ENCODE assay signal across 22 cellular contexts in the genomic region with DNA sequence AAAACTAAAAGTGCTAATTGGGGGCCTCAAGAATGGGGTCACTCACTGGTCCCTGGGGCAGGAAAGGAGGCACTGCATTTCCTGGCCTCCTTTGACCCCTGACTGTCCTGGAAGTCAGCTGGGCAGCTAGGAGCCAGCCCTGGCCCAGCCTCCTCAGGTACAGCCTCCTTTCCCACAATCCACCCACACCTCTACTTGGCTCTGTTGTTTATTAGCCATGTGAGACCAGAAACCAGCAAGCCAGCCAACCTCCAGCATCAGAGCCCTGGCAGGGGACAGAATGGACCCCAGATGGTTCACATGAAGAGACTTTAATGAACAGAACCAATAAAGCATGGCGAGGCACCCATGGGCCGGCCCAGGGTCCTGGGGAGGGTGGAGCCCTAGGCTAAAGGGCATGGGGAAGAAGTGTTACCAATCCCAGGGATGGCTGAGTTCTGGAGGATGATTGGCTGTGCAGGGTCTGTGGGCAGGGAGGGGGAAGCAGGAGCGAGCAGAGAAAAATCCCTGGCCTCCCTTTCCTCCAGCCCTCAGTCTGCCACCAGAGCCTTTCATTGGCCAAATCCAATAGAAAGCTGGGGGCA. TPM values are rescaled to one million over a fixed set of nuclear protein-coding genes. Genes with fewer than 3 reads are reported as not detected.
DNase-seq lines count a peak whose midpoint lies in the region; ATAC-seq, FAIRE-seq and TF ChIP-seq lines count a peak whose summit lies in the region.
"Had no signal": no experiment of that assay in that cellular context is flagged by ENCODE, and none has a peak within 500 bp of the region (broad histone marks: within the 10 kb centered on the region; RNA-seq: fewer than 3 reads in every experiment).

No MANE protein-coding gene starts in this region.

- H2BK15ac ChIP-seq in mesenchymal stem cell (ENCODE audit: low read depth, poor library complexity, severe bottlenecking), result peak overlapping the region; percentile 4

- no peak overlapping the region for H3K4me3 ChIP-seq in mesenchymal stem cell (ENCODE audit: insufficient read depth in 1 of 2, low read depth in 1 of 2, low read length in 2 of 2)
- H3K4me3 ChIP-seq: left ventricle myocardium inferior, MG63, mucosa of descending colon, SJCRH30 had no signal

- peaks cover 0 to 3% of the 10 kb centered on the region in 2 experiments for H3K27me3 ChIP-seq in mesenchymal stem cell (ENCODE audit: control insufficient read depth in 1 of 2, insufficient read depth in 1 of 2, low read length in 2 of 2)
- H3K27me3 ChIP-seq: BE2C, MG63, SJCRH30 had no signal

- H2AK5ac ChIP-seq in mesenchymal stem cell (ENCODE audit: low read length, severe bottlenecking), result no peak overlapping the region

- H3K18ac ChIP-seq in mesenchymal stem cell (ENCODE audit: low read depth in 1 of 2, low read length in 2 of 2), result no peak overlapping the region

- no peak for TF ChIP-seq POLR2A in GM12891 (IDR thresholded peaks at IDR 0.05; ENCODE audit: low read depth, low read length)

- peaks cover 11% of the 10 kb centered on the region for H3K4me1 ChIP-seq in mesenchymal stem cell (ENCODE audit: control insufficient read depth, insufficient read depth, low read depth, low read length)
- H3K4me1 ChIP-seq: BE2C, SJCRH30 had no signal

- H2BK5ac ChIP-seq in mesenchymal stem cell (ENCODE audit: low read depth, low read length, poor library complexity, severe bottlenecking), result no peak overlapping the region

- H3K4me2 ChIP-seq in mesenchymal stem cell (ENCODE audit: low read length, poor library complexity, severe bottlenecking), result no peak overlapping the region

- no peak overlapping the region for H3K4me3 Mint-ChIP-seq in activated T-helper 17 cell treated with anti-CD3 and anti-CD28 coated beads, Interleukin-2, amount 50 U/mL, for 72 hours
- H3K4me3 Mint-ChIP-seq in type B pancreatic cell, result no peak overlapping the region
- no peak overlapping the region for H3K4me3 Mint-ChIP-seq in activated T-helper 1 cell treated with anti-CD3 and anti-CD28 coated beads, Interleukin-12 subunit alpha, Interleukin-12 subunit beta, Interleukin-2, Interleukin-4 antibody, amounts not matched to agents 30 ng/mL and 10 ng/mL and 1 ng/mL, durations not matched to agents 14 hours and 24 hours and 36 hours
- H3K4me3 Mint-ChIP-seq: nephron progenitor cell; stimulated activated effector memory CD8-positive, alpha-beta T cell treated with anti-CD3 and anti-CD28 coated beads, Interleukin-12 subunit alpha, Interleukin-12 subunit beta, amount 100 ng/mL, for 72 hours had no signal

- H4K8ac ChIP-seq in mesenchymal stem cell (ENCODE audit: low read length), result no peak overlapping the region

- H3K36me3 Mint-ChIP-seq in activated T-helper 17 cell treated with anti-CD3 and anti-CD28 coated beads, Interleukin-2, amount 50 U/mL, for 72 hours (ENCODE audit: low read depth), result no peaks in the 10 kb centered on the region
- no peaks in the 10 kb centered on the region for H3K36me3 Mint-ChIP-seq in type B pancreatic cell
- no peaks in the 10 kb centered on the region for H3K36me3 Mint-ChIP-seq in activated T-helper 1 cell treated with anti-CD3 and anti-CD28 coated beads, Interleukin-12 subunit alpha, Interleukin-12 subunit beta, Interleukin-2, Interleukin-4 antibody, amounts not matched to agents 30 ng/mL and 10 ng/mL and 1 ng/mL, durations not matched to agents 14 hours and 24 hours and 36 hours (ENCODE audit: low read depth)
- H3K36me3 Mint-ChIP-seq: stimulated activated effector memory CD8-positive, alpha-beta T cell treated with anti-CD3 and anti-CD28 coated beads, Interleukin-12 subunit alpha, Interleukin-12 subunit beta, amount 100 ng/mL, for 72 hours had no signal

- ATAC-seq in activated T-helper 17 cell treated with anti-CD3 and anti-CD28 coated beads, Interleukin-2, amount 50 U/mL, for 72 hours (replicated peaks), result no peak
- ATAC-seq: mucosa of descending colon; stimulated activated effector memory CD8-positive, alpha-beta T cell treated with anti-CD3 and anti-CD28 coated beads, Interleukin-12 subunit alpha, Interleukin-12 subunit beta, amount 100 ng/mL, for 72 hours had no signal

- no peaks in the 10 kb centered on the region for H3K36me3 ChIP-seq in mesenchymal stem cell (ENCODE audit: control insufficient read depth in 1 of 2, insufficient read depth in 2 of 2, low read depth in 1 of 2, low read length in 2 of 2)
- H3K36me3 ChIP-seq: BE2C, left ventricle myocardium inferior, MG63, SJCRH30 had no signal

- intact Hi-C loops in activated T-helper 1 cell treated with anti-CD3 and anti-CD28 coated beads, Interleukin-12 subunit alpha, Interleukin-12 subunit beta, Interleukin-2, Interleukin-4 antibody, amounts not matched to agents 30 ng/mL and 10 ng/mL and 1 ng/mL, durations not matched to agents 14 hours and 24 hours and 36 hours (cut with micrococcal nuclease), result no loop called here

- no peak for FAIRE-seq in GM12891 (lab: Jason Lieb, UNC)

- H4K91ac ChIP-seq in mesenchymal stem cell (ENCODE audit: low read length), result peak overlapping the region; percentile 29

- no peaks in the 10 kb centered on the region for H3K27me3 Mint-ChIP-seq in activated T-helper 17 cell treated with anti-CD3 and anti-CD28 coated beads, Interleukin-2, amount 50 U/mL, for 72 hours
- no peaks in the 10 kb centered on the region for H3K27me3 Mint-ChIP-seq in type B pancreatic cell
- peaks cover 5% of the 10 kb centered on the region for H3K27me3 Mint-ChIP-seq in activated T-helper 1 cell treated with anti-CD3 and anti-CD28 coated beads, Interleukin-12 subunit alpha, Interleukin-12 subunit beta, Interleukin-2, Interleukin-4 antibody, amounts not matched to agents 30 ng/mL and 10 ng/mL and 1 ng/mL, durations not matched to agents 14 hours and 24 hours and 36 hours (ENCODE audit: insufficient read depth)

- peak overlapping the region; percentile 14 for H3K27ac Mint-ChIP-seq in activated T-helper 17 cell treated with anti-CD3 and anti-CD28 coated beads, Interleukin-2, amount 50 U/mL, for 72 hours
- H3K27ac Mint-ChIP-seq in type B pancreatic cell, result no peak overlapping the region
- no peak overlapping the region for H3K27ac Mint-ChIP-seq in activated T-helper 1 cell treated with anti-CD3 and anti-CD28 coated beads, Interleukin-12 subunit alpha, Interleukin-12 subunit beta, Interleukin-2, Interleukin-4 antibody, amounts not matched to agents 30 ng/mL and 10 ng/mL and 1 ng/mL, durations not matched to agents 14 hours and 24 hours and 36 hours
- H3K27ac Mint-ChIP-seq: stimulated activated effector memory CD8-positive, alpha-beta T cell treated with anti-CD3 and anti-CD28 coated beads, Interleukin-12 subunit alpha, Interleukin-12 subunit beta, amount 100 ng/mL, for 72 hours had no signal

- H3K9ac ChIP-seq in mesenchymal stem cell (ENCODE audit: low read length), result no peak overlapping the region

- no peak overlapping the region for H3K27ac ChIP-seq in mesenchymal stem cell (ENCODE audit: low read length, poor library complexity, severe bottlenecking)
- H3K27ac ChIP-seq: left ventricle myocardium inferior, SJCRH30 had no signal

- H2AFZ ChIP-seq in mesenchymal stem cell (ENCODE audit: low read depth, low read length), result no peak overlapping the region

- H3K9me3 Mint-ChIP-seq in activated T-helper 17 cell treated with anti-CD3 and anti-CD28 coated beads, Interleukin-2, amount 50 U/mL, for 72 hours, result no peaks in the 10 kb centered on the region
- no peaks in the 10 kb centered on the region for H3K9me3 Mint-ChIP-seq in type B pancreatic cell
- H3K9me3 Mint-ChIP-seq in activated T-helper 1 cell treated with anti-CD3 and anti-CD28 coated beads, Interleukin-12 subunit alpha, Interleukin-12 subunit beta, Interleukin-2, Interleukin-4 antibody, amounts not matched to agents 30 ng/mL and 10 ng/mL and 1 ng/mL, durations not matched to agents 14 hours and 24 hours and 36 hours, result no peaks in the 10 kb centered on the region
- H3K9me3 Mint-ChIP-seq: nephron progenitor cell; stimulated activated effector memory CD8-positive, alpha-beta T cell treated with anti-CD3 and anti-CD28 coated beads, Interleukin-12 subunit alpha, Interleukin-12 subunit beta, amount 100 ng/mL, for 72 hours had no signal

- no peaks in the 10 kb centered on the region for H3K79me1 ChIP-seq in mesenchymal stem cell (replicated peaks; ENCODE audit: low read length, poor library complexity, severe bottlenecking)

- TF ChIP-seq CTCF in type B pancreatic cell (conservative IDR thresholded peaks at IDR 0.05), result no peak

- no peak overlapping the region for H3K4ac ChIP-seq in mesenchymal stem cell (ENCODE audit: low read depth in 1 of 2, low read length in 2 of 2)

- H2BK120ac ChIP-seq in mesenchymal stem cell (ENCODE audit: low read depth, low read length), result no peak overlapping the region

- no peaks in the 10 kb centered on the region for H3K4me1 Mint-ChIP-seq in activated T-helper 17 cell treated with anti-CD3 and anti-CD28 coated beads, Interleukin-2, amount 50 U/mL, for 72 hours
- H3K4me1 Mint-ChIP-seq in type B pancreatic cell (ENCODE audit: unreplicated experiment), result peaks cover 6% of the 10 kb centered on the region
- H3K4me1 Mint-ChIP-seq in activated T-helper 1 cell treated with anti-CD3 and anti-CD28 coated beads, Interleukin-12 subunit alpha, Interleukin-12 subunit beta, Interleukin-2, Interleukin-4 antibody, amounts not matched to agents 30 ng/mL and 10 ng/mL and 1 ng/mL, durations not matched to agents 14 hours and 24 hours and 36 hours (ENCODE audit: low read depth), result no peaks in the 10 kb centered on the region
- H3K4me1 Mint-ChIP-seq: stimulated activated effector memory CD8-positive, alpha-beta T cell treated with anti-CD3 and anti-CD28 coated beads, Interleukin-12 subunit alpha, Interleukin-12 subunit beta, amount 100 ng/mL, for 72 hours had no signal

- no peaks in the 10 kb centered on the region for H3K9me3 ChIP-seq in mesenchymal stem cell (ENCODE audit: control insufficient read depth, low read length)
- H3K9me3 ChIP-seq: BE2C, Caco-2, left ventricle myocardium inferior, MG63, mucosa of descending colon, SJCRH30 had no signal

- 97% methylated on average over 2 of the region's 3 CpGs for WGBS in mesenchymal stem cell

- H2BK12ac ChIP-seq in mesenchymal stem cell (ENCODE audit: low read length in 2 of 2), result peak overlapping the region in 1 of 2 experiments; percentile 9

- no peak overlapping the region for H3K14ac ChIP-seq in mesenchymal stem cell (ENCODE audit: low read length in 2 of 2)

- peak; percentile 43 for DNase-seq in activated effector memory CD4-positive, alpha-beta T cell treated with anti-CD3 and anti-CD28 coated beads, Interleukin-2, amount 50 U/mL, for 16 hours
- DNase-seq in activated effector memory CD4-positive, alpha-beta T cell treated with Interleukin-2 at 50 U/mL for 16 hours, result no peak
- DNase-seq in mesenchymal stem cell, result no peak
- DNase-seq in type B pancreatic cell (ENCODE audit: extremely low spot score, unreplicated experiment), result peak; percentile 58
- DNase-seq in activated CD8-positive, alpha-beta memory T cell treated with anti-CD3 and anti-CD28 coated beads, Interleukin-2, amount 50 U/mL, for 4 hours, result no peak
- no peak for DNase-seq in GM12891 (ENCODE audit: insufficient read length, low spot score)
- DNase-seq in activated T-helper 1 cell treated with anti-CD3 and anti-CD28 coated beads, Interleukin-12 subunit alpha, Interleukin-12 subunit beta, Interleukin-2, Interleukin-4 antibody, amounts not matched to agents 30 ng/mL and 10 ng/mL and 1 ng/mL, durations not matched to agents 14 hours and 24 hours and 36 hours (ENCODE audit: low spot score), result no peak
- DNase-seq: amygdala; BE2C; left ventricle myocardium inferior; MG63; mucosa of descending colon; NCI-H1436 treated with DMSO at 0.1 percent for 48 hours; NCI-H510A treated with DMSO at 0.1 percent for 48 hours; nephron progenitor cell; NK-92 treated with Interleukin-12 subunit alpha and Interleukin-12 subunit beta, amount 100 ng/mL, for 24 hours; SJCRH30; stimulated activated CD4-positive, alpha-beta T cell treated with anti-CD3 and anti-CD28 coated beads, Interleukin-1b, Interleukin-23, amount 100 ng/mL, for 48 hours had no signal

- no peak overlapping the region for H3K23ac ChIP-seq in mesenchymal stem cell (ENCODE audit: low read length in 2 of 2)

RNA-seq across cellular contexts. Expression of a gene that starts 55.3 kb away (rescaled TPM):
- not detected for total RNA-seq in activated T-helper 17 cell treated with anti-CD3 and anti-CD28 coated beads, Interleukin-2, amount 50 U/mL, for 72 hours
- polyA plus RNA-seq in mesenchymal stem cell (2013, experiment 1 of 2), result 40.8 TPM
- polyA plus RNA-seq in mesenchymal stem cell (2013, experiment 2 of 2), result 41.1 TPM
- total RNA-seq in type B pancreatic cell (ENCODE audit: low replicate concordance), result 5.4 and 20.6 TPM in 2 replicates
- polyA plus RNA-seq in GM12891 (2012; ENCODE audit: low read depth, missing spikeins), result 0.24 TPM
- not detected in 2 replicates for total RNA-seq in activated T-helper 1 cell treated with anti-CD3 and anti-CD28 coated beads, Interleukin-12 subunit alpha, Interleukin-12 subunit beta, Interleukin-2, Interleukin-4 antibody, amounts not matched to agents 30 ng/mL and 10 ng/mL and 1 ng/mL, durations not matched to agents 14 hours and 24 hours and 36 hours
- total RNA-seq: Caco-2; T-helper 1 cell treated with Interleukin-12 subunit alpha and Interleukin-12 subunit beta and Interleukin-4 antibody, amounts not matched to agents 30 ng/mL and 1 ng/mL, for 36 hours had no signal

Comparison
In these comparisons a context has a peak if more than half of its experiments do, and no peak if none do; other contexts are left out.
1. DNase-seq: peak in activated effector memory CD4-positive, alpha-beta T cell treated with anti-CD3 and anti-CD28 coated beads, Interleukin-2, amount 50 U/mL, for 16 hours (single experiment) and type B pancreatic cell (single experiment); none in activated effector memory CD4-positive, alpha-beta T cell treated with Interleukin-2 at 50 U/mL for 16 hours (single experiment), mesenchymal stem cell (single experiment), activated CD8-positive, alpha-beta memory T cell treated with anti-CD3 and anti-CD28 coated beads, Interleukin-2, amount 50 U/mL, for 4 hours (single experiment), GM12891 (single experiment) and activated T-helper 1 cell treated with anti-CD3 and anti-CD28 coated beads, Interleukin-12 subunit alpha, Interleukin-12 subunit beta, Interleukin-2, Interleukin-4 antibody, amounts not matched to agents 30 ng/mL and 10 ng/mL and 1 ng/mL, durations not matched to agents 14 hours and 24 hours and 36 hours (single experiment).